ENCODE assay signal across 22 cellular contexts in the genomic region with DNA sequence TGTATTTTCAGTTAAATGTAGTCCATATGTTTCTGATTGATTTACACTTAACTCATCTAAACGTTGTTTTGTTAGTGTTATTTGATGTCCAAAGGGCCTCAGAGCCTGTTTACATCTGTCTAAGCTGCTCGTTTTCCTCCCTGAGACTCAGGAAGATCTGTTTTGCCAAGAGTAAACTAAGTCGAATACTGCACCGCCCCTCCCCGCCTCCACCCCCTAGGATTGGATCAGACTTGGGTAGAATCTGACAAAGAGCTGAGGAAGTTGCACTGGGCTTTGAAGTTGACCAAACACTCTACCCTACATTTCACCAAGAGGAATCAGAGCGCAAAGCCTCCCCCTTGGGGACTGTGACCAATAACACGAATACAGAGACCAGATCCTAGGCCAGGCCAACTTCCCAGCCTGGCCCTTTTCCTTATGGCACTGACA.
"Had no signal": no experiment of that assay in that cellular context is flagged by ENCODE, and none has a peak within 500 bp of the region (broad histone marks: within the 10 kb centered on the region; RNA-seq: fewer than 3 reads in every experiment).

No MANE protein-coding gene starts in this region.

- H3K4me1 ChIP-seq: neural progenitor cell, psoas muscle, spleen, upper lobe of right lung had no signal

- H3K27ac ChIP-seq: dorsolateral prefrontal cortex, epithelial cell of prostate, neural progenitor cell, psoas muscle, spleen, thoracic aorta, upper lobe of right lung had no signal

- H3K9me3 ChIP-seq: psoas muscle, spleen, thoracic aorta, upper lobe of right lung had no signal

- H3K27me3 Mint-ChIP-seq: activated B cell treated with CpG ODN at 0.5 μM for 24 hours; activated naive CD8-positive, alpha-beta T cell treated with anti-CD3 and anti-CD28 coated beads, Interleukin-2, amount 50 U/mL, for 24 hours had no signal

- H3K36me3 ChIP-seq: neural progenitor cell, spleen, thoracic aorta, upper lobe of right lung had no signal

- H3K9ac ChIP-seq: neural progenitor cell had no signal

- H3K4me3 ChIP-seq: dorsolateral prefrontal cortex, neural progenitor cell, psoas muscle, spleen, thoracic aorta, upper lobe of right lung had no signal

- H3K27me3 ChIP-seq: dorsolateral prefrontal cortex, neural progenitor cell, spleen, upper lobe of right lung had no signal

- DNase-seq: activated B cell treated with CpG ODN at 0.5 μM for 24 hours; activated CD4-positive, alpha-beta T cell treated with anti-CD3 and anti-CD28 coated beads for 4 hours; activated CD8-positive, alpha-beta T cell treated with anti-CD3 and anti-CD28 coated beads for 36 hours; activated naive CD4-positive, alpha-beta T cell treated with anti-CD3 and anti-CD28 coated beads, Interleukin-2, amount 10 ng/mL, durations not matched to agents 7 days and 5 days; activated naive CD8-positive, alpha-beta T cell treated with anti-CD3 and anti-CD28 coated beads, Interleukin-2, amount 50 U/mL, for 24 hours; activated T-cell treated with anti-CD3 and anti-CD28 coated beads, Interleukin-2, amount 50 U/mL, for 1 hour; anterior cingulate cortex; central memory CD4-positive, alpha-beta T cell; dorsolateral prefrontal cortex; left cardiac atrium; mammary epithelial cell; spleen; stimulated activated CD4-positive, alpha-beta T cell treated with anti-CD3 and anti-CD28 coated beads, Interleukin-4, amount 100 ng/mL, for 4 hours; T-helper 1 cell; T-helper 9 cell; upper lobe of right lung had no signal

- H3K27ac Mint-ChIP-seq: activated B cell treated with CpG ODN at 0.5 μM for 24 hours; activated CD8-positive, alpha-beta T cell treated with anti-CD3 and anti-CD28 coated beads for 36 hours; activated naive CD4-positive, alpha-beta T cell treated with anti-CD3 and anti-CD28 coated beads, Interleukin-2, amount 10 ng/mL, durations not matched to agents 7 days and 5 days; activated naive CD8-positive, alpha-beta T cell treated with anti-CD3 and anti-CD28 coated beads, Interleukin-2, amount 50 U/mL, for 24 hours; neural progenitor cell; stimulated activated memory B cell treated with anti-CD40 and anti-IgM and Interleukin-4, amounts not matched to agents 10 μg/mL and 1 μg/mL and 100 μg/mL, for 72 hours had no signal

- ATAC-seq: activated CD8-positive, alpha-beta T cell treated with anti-CD3 and anti-CD28 coated beads for 36 hours; activated naive CD8-positive, alpha-beta T cell treated with anti-CD3 and anti-CD28 coated beads, Interleukin-2, amount 50 U/mL, for 24 hours; psoas muscle; stimulated activated memory B cell treated with anti-CD40 and anti-IgM and Interleukin-4, amounts not matched to agents 10 μg/mL and 1 μg/mL and 100 μg/mL, for 72 hours; upper lobe of right lung had no signal

- H3K4me1 Mint-ChIP-seq: activated naive CD4-positive, alpha-beta T cell treated with anti-CD3 and anti-CD28 coated beads, Interleukin-2, amount 10 ng/mL, durations not matched to agents 7 days and 5 days; activated naive CD8-positive, alpha-beta T cell treated with anti-CD3 and anti-CD28 coated beads, Interleukin-2, amount 50 U/mL, for 24 hours; stimulated activated memory B cell treated with anti-CD40 and anti-IgM and Interleukin-4, amounts not matched to agents 10 μg/mL and 1 μg/mL and 100 μg/mL, for 72 hours had no signal

- H3K4me3 Mint-ChIP-seq: activated B cell treated with CpG ODN at 0.5 μM for 24 hours; activated CD8-positive, alpha-beta T cell treated with anti-CD3 and anti-CD28 coated beads for 36 hours; activated naive CD4-positive, alpha-beta T cell treated with anti-CD3 and anti-CD28 coated beads, Interleukin-2, amount 10 ng/mL, durations not matched to agents 7 days and 5 days; activated naive CD8-positive, alpha-beta T cell treated with anti-CD3 and anti-CD28 coated beads, Interleukin-2, amount 50 U/mL, for 24 hours; brain; neural progenitor cell; stimulated activated memory B cell treated with anti-CD40 and anti-IgM and Interleukin-4, amounts not matched to agents 10 μg/mL and 1 μg/mL and 100 μg/mL, for 72 hours had no signal

- H3K36me3 Mint-ChIP-seq: activated naive CD4-positive, alpha-beta T cell treated with anti-CD3 and anti-CD28 coated beads, Interleukin-2, amount 10 ng/mL, durations not matched to agents 7 days and 5 days; brain; neural progenitor cell; stimulated activated memory B cell treated with anti-CD40 and anti-IgM and Interleukin-4, amounts not matched to agents 10 μg/mL and 1 μg/mL and 100 μg/mL, for 72 hours had no signal

- H3K9me3 Mint-ChIP-seq: activated B cell treated with CpG ODN at 0.5 μM for 24 hours; activated CD8-positive, alpha-beta T cell treated with anti-CD3 and anti-CD28 coated beads for 36 hours; activated naive CD4-positive, alpha-beta T cell treated with anti-CD3 and anti-CD28 coated beads, Interleukin-2, amount 10 ng/mL, durations not matched to agents 7 days and 5 days; activated naive CD8-positive, alpha-beta T cell treated with anti-CD3 and anti-CD28 coated beads, Interleukin-2, amount 50 U/mL, for 24 hours; brain; neural progenitor cell; stimulated activated memory B cell treated with anti-CD40 and anti-IgM and Interleukin-4, amounts not matched to agents 10 μg/mL and 1 μg/mL and 100 μg/mL, for 72 hours had no signal
